In genomic region chr19:29015569-29015968, GRCh38 we compare ENCODE assay signal across 7 cellular contexts.
"Had no signal": no experiment of that assay in that cellular context is flagged by ENCODE, and none has a peak within 500 bp of the region (broad histone marks: within the 10 kb centered on the region; RNA-seq: fewer than 3 reads in every experiment).

No MANE protein-coding gene starts in this region.

- DNase-seq: HCEC 1CT, IMR-90, KG1 had no signal

- H3K27ac Mint-ChIP-seq: GM23338, H9, HFFc6 had no signal

- H3K9me3 Mint-ChIP-seq: GM23338, H9, HFFc6 had no signal

- H3K4me3 ChIP-seq: GM23338, K562 had no signal

- H3K4me3 Mint-ChIP-seq: GM23338, H9, HFFc6 had no signal
